ENCODE assay signal across 28 cellular contexts in the genomic region with DNA sequence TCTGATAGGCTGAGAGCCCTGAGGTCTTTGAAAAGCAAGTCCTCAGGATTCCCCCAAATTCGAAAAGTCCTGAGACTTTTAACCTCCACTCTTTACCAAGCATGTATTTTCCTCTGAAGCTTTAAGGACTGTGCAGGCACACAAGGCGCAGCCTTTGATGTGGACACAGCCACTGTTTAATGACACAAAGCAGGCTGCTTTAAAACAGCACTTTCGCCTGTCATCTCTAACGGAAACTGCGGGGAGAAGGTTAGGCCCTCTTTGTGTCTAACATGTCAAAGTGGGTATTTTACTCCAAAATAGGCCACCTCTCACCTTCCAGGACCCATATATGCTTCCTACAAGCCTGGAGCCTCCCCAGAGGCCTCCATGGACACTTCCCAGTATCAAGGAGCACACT.
DNase-seq lines count a peak whose midpoint lies in the region; ATAC-seq, FAIRE-seq and TF ChIP-seq lines count a peak whose summit lies in the region.
"Had no signal": no experiment of that assay in that cellular context is flagged by ENCODE, and none has a peak within 500 bp of the region (broad histone marks: within the 10 kb centered on the region; RNA-seq: fewer than 3 reads in every experiment).

No MANE protein-coding gene starts in this region.

- no peak for DNase-seq in activated CD4-positive, alpha-beta T cell treated with anti-CD3 and anti-CD28 coated beads, Interleukin-2, amount 10 ng/mL, durations not matched to agents 24 days and 14 days
- no peak for DNase-seq in activated CD4-positive, alpha-beta T cell treated with anti-CD3 and anti-CD28 coated beads, Interleukin-2, amount 50 U/mL, for 48 hours
- peak; percentile 14 for DNase-seq in SW480 (ENCODE audit: low spot score)
- DNase-seq in K562 (ENCODE audit: extremely low read depth in 1 of 4, low spot score in 3 of 4) = no peak
- DNase-seq in stimulated activated naive CD8-positive, alpha-beta T cell treated with anti-CD3 and anti-CD28 coated beads, Interleukin-15, Interleukin-2, amounts not matched to agents 100 U/mL and 50 U/mL, for 24 hours = no peak
- DNase-seq in activated CD4-positive, alpha-beta memory T cell treated with anti-CD3 and anti-CD28 coated beads for 36 hours = no peak
- DNase-seq in urothelium cell line (ENCODE audit: low spot score) = no peak
- no peak for DNase-seq in left lung
- DNase-seq: 8988T; Calu3; CD4-positive, alpha-beta memory T cell; DMS153; GM23248; H9; KBM-7; NCI-H1092 treated with DMSO at 0.1 percent for 48 hours; NCI-H146; NCI-H2029; NCI-H2227 treated with DMSO at 0.1 percent for 48 hours; NCI-H510A; NCI-H748 treated with DMSO at 0.1 percent for 48 hours; PC-9; SIG-M5 had no signal

- H3K27ac ChIP-seq in K562 (ENCODE audit: extremely low read depth, low read depth, low read length) (no peak overlapping the region), left lung (no peak overlapping the region)
- H3K27ac ChIP-seq: BLaER1 treated with 17β-estradiol and CSF1 and Interleukin-3, amounts not matched to agents 10 nM and 100 nM; GM23248; HL-60; PC-9; RWPE1 had no signal

- ATAC-seq in K562 (no peak; the same call in 2 of the 3 replicates), left lung (no peak)
- ATAC-seq in stimulated activated naive CD8-positive, alpha-beta T cell treated with anti-CD3 and anti-CD28 coated beads, Interleukin-15, Interleukin-2, amounts not matched to agents 100 U/mL and 50 U/mL, for 24 hours = peak; percentile 47
- ATAC-seq: HepG2 had no signal

- 80% methylated on average over 5 of the region's 5 CpGs for WGBS in K562 (ENCODE audit: insufficient coverage, low coverage, missing lambda C conversion rate)

- peaks cover 5% of the 10 kb centered on the region for H3K9me3 Mint-ChIP-seq in activated CD4-positive, alpha-beta T cell treated with anti-CD3 and anti-CD28 coated beads, Interleukin-2, amount 10 ng/mL, durations not matched to agents 24 days and 14 days
- H3K9me3 Mint-ChIP-seq in activated CD4-positive, alpha-beta memory T cell treated with anti-CD3 and anti-CD28 coated beads for 36 hours = no peaks in the 10 kb centered on the region
- H3K9me3 Mint-ChIP-seq: CD4-positive, alpha-beta memory T cell; H9 had no signal

- H3K4me3 ChIP-seq in K562 (no peak overlapping the region), left lung (no peak overlapping the region)
- H3K4me3 ChIP-seq: BLaER1 treated with 17β-estradiol and CSF1 and Interleukin-3, amounts not matched to agents 10 nM and 100 nM; GM23248; PC-9 had no signal

- in situ Hi-C loops in K562 (cut with MboI) = no loop called here

- H3K4me1 ChIP-seq in K562 (replicated peaks in 1 of 2; ENCODE audit: control insufficient read depth in 2 of 2, insufficient read depth in 2 of 2, low read length in 2 of 2) (no peaks in the 10 kb centered on the region; a peak in 2 of 5 replicates), left lung (no peaks in the 10 kb centered on the region)

- H3K36me3 Mint-ChIP-seq in activated CD4-positive, alpha-beta T cell treated with anti-CD3 and anti-CD28 coated beads, Interleukin-2, amount 10 ng/mL, durations not matched to agents 24 days and 14 days (ENCODE audit: low read depth) = no peaks in the 10 kb centered on the region
- H3K36me3 Mint-ChIP-seq in activated CD4-positive, alpha-beta memory T cell treated with anti-CD3 and anti-CD28 coated beads for 36 hours = peaks cover 4% of the 10 kb centered on the region
- H3K36me3 Mint-ChIP-seq: CD4-positive, alpha-beta memory T cell had no signal

- no peak for TF ChIP-seq RAD21 in K562 (CRISPR knock-in tag; conservative IDR thresholded peaks at IDR 0.05 in 1 of 2, IDR thresholded peaks at IDR 0.05 in 1 of 2)

- H3K79me2 ChIP-seq in K562 (ENCODE audit: control insufficient read depth, insufficient read depth, low read length) = no peaks in the 10 kb centered on the region

- peaks cover 8% of the 10 kb centered on the region for H3K27me3 Mint-ChIP-seq in activated CD4-positive, alpha-beta T cell treated with anti-CD3 and anti-CD28 coated beads, Interleukin-2, amount 10 ng/mL, durations not matched to agents 24 days and 14 days
- peaks cover 4% of the 10 kb centered on the region for H3K27me3 Mint-ChIP-seq in activated CD4-positive, alpha-beta memory T cell treated with anti-CD3 and anti-CD28 coated beads for 36 hours
- H3K27me3 Mint-ChIP-seq: CD4-positive, alpha-beta memory T cell had no signal

- CTCF ChIA-PET in K562 (lab: Yijun Ruan, JAX; ENCODE audit: low intra/inter-chr PET ratio) = no interaction called here
- CTCF ChIA-PET in activated CD4-positive, alpha-beta memory T cell treated with anti-CD3 and anti-CD28 coated beads for 36 hours (lab: Charles Lee) = interaction anchor here (2.5 kb wide), 1 partner anchor 30 kb away, joined by 13 read pairs; no protein-coding TSS in a partner anchor

- TF ChIP-seq EP300 in K562 (IDR thresholded peaks at IDR 0.05; ENCODE audit: low read length) = no peak

- no TSS peak for BruUV-seq in K562 (replicated peaks; lab: Mats Ljungman, UMichigan)

- H3K9ac ChIP-seq in K562 (ENCODE audit: insufficient read depth in 1 of 2, low read depth in 2 of 2, low read length in 2 of 2) = no peak overlapping the region
- H3K9ac ChIP-seq: BLaER1 treated with 17β-estradiol and CSF1 and Interleukin-3, amounts not matched to agents 10 nM and 100 nM; GM23248 had no signal

- FAIRE-seq in K562 (lab: Jason Lieb, UNC) (no peak), urothelium cell line (lab: Jason Lieb, UNC) (no peak)
- FAIRE-seq: GM12891, HepG2 had no signal

- H3K4me2 ChIP-seq in K562 (ENCODE audit: insufficient read depth, low read length) = no peak overlapping the region
- H3K4me2 ChIP-seq: PC-9 had no signal

- H3K4me3 Mint-ChIP-seq in activated CD4-positive, alpha-beta T cell treated with anti-CD3 and anti-CD28 coated beads, Interleukin-2, amount 10 ng/mL, durations not matched to agents 24 days and 14 days = no peak overlapping the region
- no peak overlapping the region for H3K4me3 Mint-ChIP-seq in activated CD4-positive, alpha-beta memory T cell treated with anti-CD3 and anti-CD28 coated beads for 36 hours
- H3K4me3 Mint-ChIP-seq: CD4-positive, alpha-beta memory T cell; H9 had no signal

- H3K4me1 Mint-ChIP-seq in activated CD4-positive, alpha-beta T cell treated with anti-CD3 and anti-CD28 coated beads, Interleukin-2, amount 10 ng/mL, durations not matched to agents 24 days and 14 days = peaks cover 43% of the 10 kb centered on the region
- peaks cover 22% of the 10 kb centered on the region for H3K4me1 Mint-ChIP-seq in activated CD4-positive, alpha-beta memory T cell treated with anti-CD3 and anti-CD28 coated beads for 36 hours (ENCODE audit: low read depth)

- no peaks in the 10 kb centered on the region for H3K9me1 ChIP-seq in K562 (ENCODE audit: control insufficient read depth, insufficient read depth, low read length)

- H3K27ac Mint-ChIP-seq in activated CD4-positive, alpha-beta T cell treated with anti-CD3 and anti-CD28 coated beads, Interleukin-2, amount 10 ng/mL, durations not matched to agents 24 days and 14 days = peak overlapping the region; percentile 71
- no peak overlapping the region for H3K27ac Mint-ChIP-seq in activated CD4-positive, alpha-beta memory T cell treated with anti-CD3 and anti-CD28 coated beads for 36 hours
- H3K27ac Mint-ChIP-seq: H9 had no signal

- no peak overlapping the region for H2AFZ ChIP-seq in K562 (ENCODE audit: low read depth, low read length)
- H2AFZ ChIP-seq: GM23248, PC-9 had no signal

- intact Hi-C loops in activated CD4-positive, alpha-beta T cell treated with anti-CD3 and anti-CD28 coated beads, Interleukin-2, amount 10 ng/mL, durations not matched to agents 24 days and 14 days (cut with micrococcal nuclease) = no loop called here
- intact Hi-C loops in K562 (cut with micrococcal nuclease) (no loop called here), left lung (cut with DNase I) (no loop called here)
- intact Hi-C loops in activated CD4-positive, alpha-beta memory T cell treated with anti-CD3 and anti-CD28 coated beads for 36 hours (cut with micrococcal nuclease) = no loop called here

- no peaks in the 10 kb centered on the region for H3K9me3 ChIP-seq in K562 (replicated peaks; ENCODE audit: control insufficient read depth, insufficient read depth, low read depth, low read length)
- no peaks in the 10 kb centered on the region for H3K9me3 ChIP-seq in left lung

- H3K36me3 ChIP-seq in K562 (ENCODE audit: control insufficient read depth, insufficient read depth, low read length) (no peaks in the 10 kb centered on the region), left lung (no peaks in the 10 kb centered on the region)

- POLR2A ChIA-PET in K562 (lab: Yijun Ruan, JAX) = interaction anchor here (0.9 to 3.5 kb wide), 2 partner anchors 11 to 14 kb away, joined by 3 to 16 read pairs; no protein-coding TSS in a partner anchor
- POLR2A ChIA-PET in activated CD4-positive, alpha-beta memory T cell treated with anti-CD3 and anti-CD28 coated beads for 36 hours (lab: Charles Lee) = interaction anchor here (1.5 kb wide), 1 partner anchor 13 kb away, joined by 3 read pairs; no protein-coding TSS in a partner anchor

- TF ChIP-seq POLR2A in K562 (conservative IDR thresholded peaks at IDR 0.05) = no peak

- H3K27me3 ChIP-seq in K562 (ENCODE audit: control insufficient read depth in 2 of 2, insufficient read depth in 2 of 2, low read length in 2 of 2) = no peaks in the 10 kb centered on the region
- H3K27me3 ChIP-seq in left lung = no peaks in the 10 kb centered on the region
- H3K27me3 ChIP-seq: BLaER1 treated with 17β-estradiol and CSF1 and Interleukin-3, amounts not matched to agents 10 nM and 100 nM had no signal

- H4K20me1 ChIP-seq in K562 (replicated peaks; ENCODE audit: control insufficient read depth, insufficient read depth, low read length) = no peaks in the 10 kb centered on the region

- no peak for TF ChIP-seq CTCF in K562 (IDR thresholded peaks at IDR 0.05 in 2 of 3, conservative IDR thresholded peaks at IDR 0.05 in 1 of 3; ENCODE audit: insufficient read depth in 2 of 3, low read depth in 1 of 3, low read length in 3 of 3)
- no peak for TF ChIP-seq CTCF in left lung (IDR thresholded peaks at IDR 0.05)

TF ChIP-seq in K562, 482 proteins besides CTCF, POLR2A, EP300 and RAD21 (continues in another document):
- TF ChIP-seq NONO (IDR thresholded peaks at IDR 0.05; ENCODE audit: low read depth in 2 of 2, low read length in 1 of 2) (no peak), NFIC (IDR thresholded peaks at IDR 0.05) (peak; percentile 34; the same call in 1 of the 2 replicates), ZNF668 (CRISPR knock-in tag; IDR thresholded peaks at IDR 0.05) (no peak), FOSL1 (tag; conservative IDR thresholded peaks at IDR 0.05) (no peak)
